Comparison of ENCODE assay signal across 21 cellular contexts in the genomic region with DNA sequence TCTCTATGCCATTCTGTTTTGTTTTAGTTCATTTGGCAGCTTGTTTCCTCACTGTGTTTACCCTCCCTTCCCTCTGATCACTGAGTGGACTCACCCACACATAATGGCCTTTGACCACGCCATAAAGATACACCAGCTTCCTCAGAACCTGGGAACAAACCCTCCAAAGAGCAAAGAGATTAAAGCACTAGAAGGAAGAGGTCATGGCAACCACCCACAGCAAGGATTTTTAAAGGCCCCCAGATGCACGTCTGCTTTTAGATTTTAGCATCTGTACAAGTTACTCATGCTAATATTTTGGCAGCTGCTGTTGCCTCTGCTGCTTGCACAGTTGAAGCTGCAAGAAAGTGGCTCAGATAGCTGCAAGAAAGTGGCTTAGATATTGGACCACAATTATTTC. TPM values are rescaled to one million over a fixed set of nuclear protein-coding genes. Genes with fewer than 3 reads are reported as not detected.
DNase-seq lines count a peak whose midpoint lies in the region; ATAC-seq, FAIRE-seq and TF ChIP-seq lines count a peak whose summit lies in the region.
"Had no signal": no experiment of that assay in that cellular context is flagged by ENCODE, and none has a peak within 500 bp of the region (broad histone marks: within the 10 kb centered on the region; RNA-seq: fewer than 3 reads in every experiment).

No MANE protein-coding gene starts in this region.

- TF ChIP-seq POLR2A in HepG2 (IDR thresholded peaks at IDR 0.05; ENCODE audit: insufficient read depth in 1 of 2, low read depth in 2 of 2, low read length in 2 of 2) (no peak), right lobe of liver (IDR thresholded peaks at IDR 0.05) (no peak)

- H4K20me1 ChIP-seq in HepG2 (ENCODE audit: insufficient read depth, low read length) (no peaks in the 10 kb centered on the region), fibroblast of lung (ENCODE audit: control insufficient read depth, extremely low read depth, insufficient read depth, low read length) (no peaks in the 10 kb centered on the region)

- H3K4me1 Mint-ChIP-seq in natural killer cell: no peaks in the 10 kb centered on the region
- H3K4me1 Mint-ChIP-seq: CD4-positive, CD25-positive, alpha-beta regulatory T cell had no signal

- no peak overlapping the region for H3K27ac Mint-ChIP-seq in natural killer cell
- H3K27ac Mint-ChIP-seq: CD4-positive, CD25-positive, alpha-beta regulatory T cell had no signal

- H3K27me3 ChIP-seq in HepG2 (ENCODE audit: control insufficient read depth in 1 of 2, insufficient read depth in 2 of 2, low read length in 2 of 2) (no peaks in the 10 kb centered on the region), right lobe of liver (no peaks in the 10 kb centered on the region), fibroblast of lung (ENCODE audit: control insufficient read depth, insufficient read depth, low read length) (no peaks in the 10 kb centered on the region)

- H2AFZ ChIP-seq in HepG2 (ENCODE audit: low read length) (no peak overlapping the region), fibroblast of lung (ENCODE audit: low read length) (no peak overlapping the region)

- whole genome bisulfite sequencing in HepG2 (ENCODE audit: low lambda C conversion rate): 0% methylated on average over 2 of the region's 2 CpGs
- WGBS in right lobe of liver (ENCODE audit: insufficient coverage, low coverage, low lambda C conversion rate, missing lambda C conversion rate): 22% methylated on average over 2 of the region's 2 CpGs

- DNase-seq in HepG2 (ENCODE audit: low spot score): no peak
- DNase-seq in right lobe of liver: no peak
- peak; percentile 6 to 44 for DNase-seq in fibroblast of lung (ENCODE audit: low read depth in 2 of 2)
- DNase-seq in mucosa of descending colon: peak in 1 of 3 donors; percentile 70
- DNase-seq in NCI-H526 (lab: John Stamatoyannopoulos, UW): no peak
- no peak for DNase-seq in natural killer cell
- DNase-seq: 8988T; Caco-2; CD4-positive, CD25-positive, alpha-beta regulatory T cell; GF-D8; KG1; NCI-H1436; NCI-H2029 treated with DMSO at 0.1 percent for 48 hours; NCI-H2171; NCI-H774; Right ventricle myocardium superior had no signal

- peaks cover 10 to 20% of the 10 kb centered on the region in 2 donors for H3K9me3 Mint-ChIP-seq in natural killer cell

- TF ChIP-seq EP300 in HepG2 (IDR thresholded peaks at IDR 0.05; ENCODE audit: low read depth in 2 of 2, low read length in 2 of 2) (no peak), HepG2 (CRISPR knock-in tag; IDR thresholded peaks at IDR 0.05; ENCODE audit: borderline replicate concordance) (no peak)

- in situ Hi-C loops in HepG2 (cut with HindIII; ENCODE audit: extremely low pct_ligation_motif_present, low pct_unique_long_range_greater_than_20kb): no loop called here

- CTCF ChIA-PET in HepG2 (lab: Yijun Ruan, JAX; ENCODE audit: low intra/inter-chr PET ratio, low total read pairs): no interaction called here

- no peaks in the 10 kb centered on the region for H3K4me1 ChIP-seq in HepG2 (ENCODE audit: insufficient read depth, low read length)
- H3K4me1 ChIP-seq in right lobe of liver: no peaks in the 10 kb centered on the region
- no peaks in the 10 kb centered on the region for H3K4me1 ChIP-seq in fibroblast of lung (ENCODE audit: control insufficient read depth, extremely low read depth, insufficient read depth, low read length)
- H3K4me1 ChIP-seq in mucosa of descending colon (ENCODE audit: low read depth): peaks cover 14% of the 10 kb centered on the region
- H3K4me1 ChIP-seq: Caco-2 had no signal

- H3K27ac ChIP-seq in HepG2 (ENCODE audit: extremely low read length, insufficient read depth, low read length) (no peak overlapping the region), right lobe of liver (no peak overlapping the region), fibroblast of lung (ENCODE audit: insufficient read depth, low read length) (no peak overlapping the region)

- H3K4me3 ChIP-seq in HepG2 (replicated peaks in 1 of 3; ENCODE audit: insufficient read depth in 1 of 3, low read depth in 2 of 3, low read length in 3 of 3) (no peak overlapping the region), right lobe of liver (no peak overlapping the region), fibroblast of lung (replicated peaks in 1 of 4; ENCODE audit: control extremely low read depth in 1 of 4, insufficient read depth in 1 of 4, low read depth in 3 of 4, low read length in 4 of 4) (no peak overlapping the region), mucosa of descending colon (no peak overlapping the region)

- no peak for FAIRE-seq in HepG2 (lab: Jason Lieb, UNC)
- FAIRE-seq: GM19239, RCC 7860 had no signal

- H3K36me3 Mint-ChIP-seq in natural killer cell: peaks cover 5% of the 10 kb centered on the region
- H3K36me3 Mint-ChIP-seq: CD4-positive, CD25-positive, alpha-beta regulatory T cell had no signal

- H3K79me2 ChIP-seq in HepG2 (ENCODE audit: insufficient read depth, low read length): no peaks in the 10 kb centered on the region
- no peaks in the 10 kb centered on the region for H3K79me2 ChIP-seq in fibroblast of lung (ENCODE audit: control insufficient read depth, insufficient read depth, low read length)

- no peak overlapping the region for H3K4me2 ChIP-seq in HepG2 (ENCODE audit: low read depth, low read length)
- H3K4me2 ChIP-seq in fibroblast of lung (ENCODE audit: extremely low read depth, insufficient read depth, low read length): peak overlapping the region; percentile 35

- POLR2A ChIA-PET in HepG2 (lab: Yijun Ruan, JAX): no interaction called here

- intact Hi-C loops in HepG2 (cut with micrococcal nuclease; ENCODE audit: unreplicated experiment) (no loop called here), right lobe of liver (cut with DNase I) (no loop called here), mucosa of descending colon (cut with DNase I, micrococcal nuclease) (no loop called here), natural killer cell (cut with micrococcal nuclease) (no loop called here)

- TF ChIP-seq CTCF in HepG2 (CRISPR knock-in tag; IDR thresholded peaks at IDR 0.05) (no peak), right lobe of liver (IDR thresholded peaks at IDR 0.05) (no peak), fibroblast of lung (conservative IDR thresholded peaks at IDR 0.05 in 1 of 2, IDR thresholded peaks at IDR 0.05 in 1 of 2; ENCODE audit: low read depth in 1 of 2, low read length in 2 of 2) (no peak), mucosa of descending colon (IDR thresholded peaks at IDR 0.05) (no peak), natural killer cell (IDR thresholded peaks at IDR 0.05) (no peak)

- peak; percentile 28; the same call in 1 of the 3 replicates for ATAC-seq in HepG2
- no peak for ATAC-seq in right lobe of liver
- peak; percentile 92 for ATAC-seq in mucosa of descending colon
- no peak for ATAC-seq in GM18520 (IDR thresholded peaks at IDR 0.05; ENCODE audit: unreplicated experiment)
- no peak for ATAC-seq in natural killer cell
- ATAC-seq in GM19455 (IDR thresholded peaks at IDR 0.05; ENCODE audit: unreplicated experiment): no peak

- TF ChIP-seq RAD21 in HepG2 (CRISPR knock-in tag; IDR thresholded peaks at IDR 0.05): no peak

- H3K27me3 Mint-ChIP-seq in natural killer cell (ENCODE audit: low read depth in 2 of 2): no peaks in the 10 kb centered on the region
- H3K27me3 Mint-ChIP-seq: CD4-positive, CD25-positive, alpha-beta regulatory T cell had no signal

- no peaks in the 10 kb centered on the region for H3K36me3 ChIP-seq in HepG2 (replicated peaks in 1 of 2; ENCODE audit: control insufficient read depth in 1 of 2, insufficient read depth in 2 of 2, low read length in 2 of 2)
- no peaks in the 10 kb centered on the region for H3K36me3 ChIP-seq in right lobe of liver
- H3K36me3 ChIP-seq in fibroblast of lung (ENCODE audit: control insufficient read depth, insufficient read depth, low read length): no peaks in the 10 kb centered on the region
- no peaks in the 10 kb centered on the region for H3K36me3 ChIP-seq in mucosa of descending colon (ENCODE audit: low read depth)

- H3K9ac ChIP-seq in HepG2 (ENCODE audit: insufficient read depth, low read depth, low read length) (no peak overlapping the region), fibroblast of lung (ENCODE audit: insufficient read depth, low read length) (no peak overlapping the region)

- no TSS peak for BruUV-seq in HepG2 (replicated peaks; lab: Mats Ljungman, UMichigan)

- H3K9me3 ChIP-seq in HepG2 (ENCODE audit: low read length) (no peaks in the 10 kb centered on the region), right lobe of liver (no peaks in the 10 kb centered on the region), fibroblast of lung (ENCODE audit: control insufficient read depth, insufficient read depth, low read depth, low read length) (no peaks in the 10 kb centered on the region), mucosa of descending colon (no peaks in the 10 kb centered on the region)
- H3K9me3 ChIP-seq: Caco-2 had no signal

- no peak overlapping the region for H3K4me3 Mint-ChIP-seq in natural killer cell
- H3K4me3 Mint-ChIP-seq: CD4-positive, CD25-positive, alpha-beta regulatory T cell had no signal

RNA-seq across cellular contexts. Expression of a gene that starts 47.9 kb away (rescaled TPM):
- total RNA-seq in HepG2 (2016; rRNA removed; fragmentation: Illumina TruSeq; extraction: Trizol) (not detected in 2 replicates), right lobe of liver (under 1 TPM in 2 of 6 experiments, not detected in 4; 0.06 to 0.98 TPM), fibroblast of lung (33.1 and 63.1 TPM in 2 replicates), mucosa of descending colon (1 to 10 TPM; 3.7 to 6.2 (median 6.1) TPM), natural killer cell (not detected)
- total RNA-seq in HepG2 (2016; cell fraction: cytosol; rRNA removed; fragmentation: Illumina TruSeq; extraction: Trizol; ENCODE audit: low read depth): not detected in 2 replicates
- not detected in 2 replicates for total RNA-seq in HepG2 (2016; cell fraction: insoluble cytoplasmic fraction; rRNA removed; fragmentation: Illumina TruSeq; extraction: Trizol)
- not detected in 2 replicates for total RNA-seq in HepG2 (2016; cell fraction: membrane; rRNA removed; fragmentation: Illumina TruSeq; extraction: Trizol)
- total RNA-seq in HepG2 (2016; cell fraction: nucleus; rRNA removed; fragmentation: Illumina TruSeq; extraction: Trizol): not detected in 2 replicates
- polyA plus RNA-seq in HepG2 (2011; rRNA removed) (not detected in 2 replicates), fibroblast of lung (2.3 and 21.7 TPM in 2 replicates)
- polyA plus RNA-seq in HepG2 (2011; cell fraction: cytosol; rRNA removed): not detected in 2 replicates
- polyA plus RNA-seq in HepG2 (2011; cell fraction: nucleus; rRNA removed): not detected in 2 replicates
- not detected in 2 replicates for polyA plus RNA-seq in HepG2 (2012)
- not detected in 2 replicates for polyA plus RNA-seq in HepG2 (2016; cell fraction: cytosol; fragmentation: Illumina TruSeq; extraction: Trizol; ENCODE audit: low read depth)
- not detected in 2 replicates for polyA plus RNA-seq in HepG2 (2016; cell fraction: insoluble cytoplasmic fraction; fragmentation: Illumina TruSeq; extraction: Trizol; ENCODE audit: low read depth)
- not detected in 2 replicates for polyA plus RNA-seq in HepG2 (2016; cell fraction: membrane; fragmentation: Illumina TruSeq; extraction: Trizol; ENCODE audit: low read depth)
- polyA plus RNA-seq in HepG2 (2016; cell fraction: nucleus; fragmentation: Illumina TruSeq; extraction: Trizol; ENCODE audit: insufficient read depth, low read depth): not detected in 2 replicates
- not detected in 2 replicates for polyA minus RNA-seq in HepG2 (2011; rRNA and poly(A)+ RNA removed; ENCODE audit: low replicate concordance)
- not detected in 2 replicates for polyA minus RNA-seq in HepG2 (2011; cell fraction: cytosol; rRNA and poly(A)+ RNA removed)
- polyA minus RNA-seq in HepG2 (2011; cell fraction: nucleus; rRNA and poly(A)+ RNA removed): not detected in 2 replicates
- polyA plus RNA-seq in fibroblast of lung (2012): 1.5 and 10.1 TPM in 2 replicates
- 10.9 and 19.8 TPM in 2 replicates for polyA minus RNA-seq in fibroblast of lung (ENCODE audit: low replicate concordance)
- total RNA-seq: Caco-2; CD4-positive, CD25-positive, alpha-beta regulatory T cell; NCI-H460 had no signal
- polyA plus RNA-seq: CD4-positive, CD25-positive, alpha-beta regulatory T cell had no signal

Comparison
In these comparisons a context has a peak if more than half of its experiments do, and no peak if none do; other contexts are left out.
1. ATAC-seq: peak in HepG2 (single experiment) and mucosa of descending colon (single experiment); none in right lobe of liver (0 of 4), GM18520 (single experiment), natural killer cell (0 of 3) and GM19455 (single experiment).
2. DNase-seq: peak in fibroblast of lung (2 of 2); none in HepG2 (single experiment), right lobe of liver (0 of 3), NCI-H526 (0 of 2) and natural killer cell (single experiment).